16 cellular contexts compared by ENCODE assay signal in genomic region chr17:72136692-72137550, GRCh38. TPM values are rescaled to one million over a fixed set of nuclear protein-coding genes. Genes with fewer than 3 reads are reported as not detected.
DNase-seq lines count a peak whose midpoint lies in the region; ATAC-seq and TF ChIP-seq lines count a peak whose summit lies in the region.
"Had no signal": no experiment of that assay in that cellular context is flagged by ENCODE, and none has a peak within 500 bp of the region (broad histone marks: within the 10 kb centered on the region; RNA-seq: fewer than 3 reads in every experiment).

No MANE protein-coding gene starts in this region.

- BruUV-seq in mammary epithelial cell (replicated peaks; lab: Mats Ljungman, UMichigan): no TSS peak

- H3K36me3 ChIP-seq in mammary epithelial cell (ENCODE audit: insufficient read depth, low read length): no peaks in the 10 kb centered on the region
- H3K36me3 ChIP-seq: BE2C, prostate gland had no signal

- WGBS in mammary epithelial cell (ENCODE audit: low coverage, missing lambda C conversion rate): 63% methylated on average over 14 of the region's 14 CpGs

- TF ChIP-seq CTCF in mammary epithelial cell (conservative IDR thresholded peaks at IDR 0.05 in 1 of 2, IDR thresholded peaks at IDR 0.05 in 1 of 2; ENCODE audit: extremely low read depth in 1 of 2, insufficient read depth in 1 of 2, low read depth in 1 of 2, low read length in 2 of 2): no peak

- H3K4me2 ChIP-seq in mammary epithelial cell (ENCODE audit: insufficient read depth, low read depth, low read length): peak overlapping the region; percentile 39

- DNase-seq in DMS 273 (lab: John Stamatoyannopoulos, UW; ENCODE audit: unreplicated experiment) (peak; percentile 93), NCI-H446 (lab: John Stamatoyannopoulos, UW) (peak; percentile 39 to 74), mammary epithelial cell (peak; percentile 98), kidney tubule cell (ENCODE audit: low spot score) (peak; percentile 82), NCI-H2227 treated with DMSO at 0.1 percent for 48 hours (lab: John Stamatoyannopoulos, UW) (no peak), caudate nucleus (lab: John Stamatoyannopoulos, UW) (no peak), ACHN (no peak)
- DNase-seq: activated CD4-positive, alpha-beta T cell treated with anti-CD3 and anti-CD28 coated beads, Interleukin-2, amount 50 U/mL, for 1 hour; activated effector memory CD4-positive, alpha-beta T cell treated with anti-CD3 and anti-CD28 coated beads, Interleukin-2, amount 50 U/mL, for 16 hours; BE2C; erythroblast; immature natural killer cell; mucosa of descending colon; OCI-M1 had no signal

- H3K27me3 ChIP-seq in mammary epithelial cell (ENCODE audit: insufficient read depth, low read length): no peaks in the 10 kb centered on the region
- H3K27me3 ChIP-seq: BE2C had no signal

- peak overlapping the region; percentile 27 for H3K27ac ChIP-seq in mammary epithelial cell (ENCODE audit: insufficient read depth, low read depth, low read length)
- H3K27ac ChIP-seq in caudate nucleus (ENCODE audit: low read depth, low read length): no peak overlapping the region
- H3K27ac ChIP-seq: prostate gland had no signal

- H3K4me3 ChIP-seq in mammary epithelial cell (replicated peaks in 1 of 3; ENCODE audit: insufficient read depth in 1 of 3, low read depth in 2 of 3, low read length in 3 of 3): no peak overlapping the region
- H3K4me3 ChIP-seq: mucosa of descending colon, prostate gland had no signal

- H3K4me1 ChIP-seq in mammary epithelial cell (ENCODE audit: insufficient read depth, low read length): peaks cover 23% of the 10 kb centered on the region
- H3K4me1 ChIP-seq: BE2C, prostate gland had no signal

- H3K9me3 ChIP-seq in mammary epithelial cell (replicated peaks; ENCODE audit: insufficient read depth, low read length): no peaks in the 10 kb centered on the region
- H3K9me3 ChIP-seq: BE2C, mucosa of descending colon, prostate gland had no signal

- dilution Hi-C loops in mammary epithelial cell (cut with HindIII; ENCODE audit: low sequenced_read_pairs): loop anchor here (25.0 kb wide), 1 partner anchor 400 kb away; no protein-coding TSS in a partner anchor

- H4K20me1 ChIP-seq in mammary epithelial cell (ENCODE audit: insufficient read depth, low read length): no peaks in the 10 kb centered on the region

- in situ Hi-C loops in mammary epithelial cell (cut with MboI; ENCODE audit: low sequenced_read_pairs in 2 of 2): no loop called here
- in situ Hi-C loops in ACHN (cut with HindIII; ENCODE audit: low pct_ligation_motif_present, low pct_unique_long_range_greater_than_20kb, low sequenced_read_pairs): loop anchor here (25.0 kb wide), 1 partner anchor 275 kb away; no protein-coding TSS in a partner anchor

- no peak for ATAC-seq in GM19351 (IDR thresholded peaks at IDR 0.05; ENCODE audit: unreplicated experiment)
- ATAC-seq: mucosa of descending colon had no signal

- CTCF ChIA-PET in mammary epithelial cell (lab: Charles Lee; ENCODE audit: low non-redundant PET): no interaction called here

- H2AFZ ChIP-seq in mammary epithelial cell (ENCODE audit: low read depth, low read length): no peak overlapping the region

- H3K9ac ChIP-seq in mammary epithelial cell (ENCODE audit: insufficient read depth, low read length): no peak overlapping the region

- intact Hi-C loops in mammary epithelial cell (cut with micrococcal nuclease): no loop called here

- no peaks in the 10 kb centered on the region for H3K79me2 ChIP-seq in mammary epithelial cell (ENCODE audit: insufficient read depth, low read length)

RNA-seq across cellular contexts. Expression of gene SOX9, which starts 16.1 kb away (rescaled TPM):
- total RNA-seq in mammary epithelial cell: 10 to 100 TPM; 77.4 to 81.9 TPM
- 31.6 TPM for polyA plus RNA-seq in mammary epithelial cell
- 33.8 TPM for polyA minus RNA-seq in mammary epithelial cell
- polyA plus RNA-seq: immature natural killer cell had no signal

Comparison
In these comparisons a context has a peak if more than half of its experiments do, and no peak if none do; other contexts are left out.
1. DNase-seq: peak in DMS 273 (single experiment), NCI-H446 (2 of 2), mammary epithelial cell (single experiment) and kidney tubule cell (single experiment); none in NCI-H2227 treated with DMSO at 0.1 percent for 48 hours (single experiment), caudate nucleus (0 of 61) and ACHN (single experiment).